In the genomic region with DNA sequence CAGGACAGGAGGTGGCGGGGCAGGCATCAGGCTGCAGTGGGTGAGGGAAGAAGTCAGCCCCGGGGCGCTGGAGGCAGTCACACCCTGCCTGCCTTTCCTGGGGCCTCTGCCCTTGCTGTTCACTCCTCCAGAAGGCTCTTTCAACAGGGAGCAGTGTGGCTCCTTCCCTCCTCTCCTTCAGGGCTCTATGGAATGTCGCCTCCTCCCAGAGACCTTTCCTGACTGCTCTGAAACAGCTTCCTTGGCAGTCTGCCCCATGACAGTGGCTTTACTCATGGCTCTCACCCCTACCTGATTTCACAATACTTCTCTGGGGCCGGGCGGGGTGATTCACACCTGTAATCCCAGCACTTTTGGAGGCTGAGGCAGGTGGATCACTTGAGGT, we compare ENCODE assay signal across 8 cellular contexts. TPM values are rescaled to one million over a fixed set of nuclear protein-coding genes. Genes with fewer than 3 reads are reported as not detected.
DNase-seq lines count a peak whose midpoint lies in the region; ATAC-seq lines count a peak whose summit lies in the region.

No MANE protein-coding gene starts in this region.

- H3K4me1 Mint-ChIP-seq in activated naive CD4-positive, alpha-beta T cell treated with anti-CD3 and anti-CD28 coated beads, Interleukin-2, amount 50 U/mL, for 24 hours, result peaks cover 91% of the 10 kb centered on the region

- DNase-seq in AG08395 (ENCODE audit: low spot score), result peak; percentile 80
- DNase-seq in MG63, result peak; percentile 95
- peak; percentile 92 for DNase-seq in kidney glomerular epithelial cell (lab: John Stamatoyannopoulos, UW)
- DNase-seq in medulla oblongata (ENCODE audit: extremely low spot score), result no peak
- no peak for DNase-seq in NCI-H446 treated with DMSO at 0.1 percent for 48 hours (lab: John Stamatoyannopoulos, UW)
- no peak for DNase-seq in GDM1 (lab: John Stamatoyannopoulos, UW)

- no peak overlapping the region for H3K4me3 ChIP-seq in MG63

- ATAC-seq in GM19035 (IDR thresholded peaks at IDR 0.05; ENCODE audit: unreplicated experiment), result no peak

- no peaks in the 10 kb centered on the region for H3K36me3 ChIP-seq in MG63

- peak overlapping the region; percentile 92 for H3K27ac Mint-ChIP-seq in activated naive CD4-positive, alpha-beta T cell treated with anti-CD3 and anti-CD28 coated beads, Interleukin-2, amount 50 U/mL, for 24 hours

- H3K9me3 Mint-ChIP-seq in activated naive CD4-positive, alpha-beta T cell treated with anti-CD3 and anti-CD28 coated beads, Interleukin-2, amount 50 U/mL, for 24 hours, result no peaks in the 10 kb centered on the region

- no peaks in the 10 kb centered on the region for H3K27me3 Mint-ChIP-seq in activated naive CD4-positive, alpha-beta T cell treated with anti-CD3 and anti-CD28 coated beads, Interleukin-2, amount 50 U/mL, for 24 hours

- H3K9me3 ChIP-seq in MG63, result no peaks in the 10 kb centered on the region

- peaks cover 20% of the 10 kb centered on the region for H3K36me3 Mint-ChIP-seq in activated naive CD4-positive, alpha-beta T cell treated with anti-CD3 and anti-CD28 coated beads, Interleukin-2, amount 50 U/mL, for 24 hours

- no peaks in the 10 kb centered on the region for H3K27me3 ChIP-seq in MG63

- H3K4me3 Mint-ChIP-seq in activated naive CD4-positive, alpha-beta T cell treated with anti-CD3 and anti-CD28 coated beads, Interleukin-2, amount 50 U/mL, for 24 hours, result peak overlapping the region; percentile 76

RNA-seq across cellular contexts. Expression of a gene that starts 7.1 kb away (rescaled TPM):
- 0.20 and 6.3 TPM in 2 replicates for total RNA-seq in MG63 (2014; rRNA removed; shearing (Covaris generic); ENCODE audit: low replicate concordance)

RNA-seq across cellular contexts. Expression of a gene that starts 17.4 kb away (rescaled TPM):
- total RNA-seq in MG63 (2014; rRNA removed; shearing (Covaris generic); ENCODE audit: low replicate concordance), result 1.0 and 1.1 TPM in 2 replicates

Comparison
In these comparisons a context has a peak if more than half of its experiments do, and no peak if none do; other contexts are left out.
1. DNase-seq: peak in AG08395 (single experiment), MG63 (single experiment) and kidney glomerular epithelial cell (single experiment); none in medulla oblongata (single experiment), NCI-H446 treated with DMSO at 0.1 percent for 48 hours (single experiment) and GDM1 (single experiment).